Comparison of ENCODE assay signal across 2 cellular contexts in the genomic region with DNA sequence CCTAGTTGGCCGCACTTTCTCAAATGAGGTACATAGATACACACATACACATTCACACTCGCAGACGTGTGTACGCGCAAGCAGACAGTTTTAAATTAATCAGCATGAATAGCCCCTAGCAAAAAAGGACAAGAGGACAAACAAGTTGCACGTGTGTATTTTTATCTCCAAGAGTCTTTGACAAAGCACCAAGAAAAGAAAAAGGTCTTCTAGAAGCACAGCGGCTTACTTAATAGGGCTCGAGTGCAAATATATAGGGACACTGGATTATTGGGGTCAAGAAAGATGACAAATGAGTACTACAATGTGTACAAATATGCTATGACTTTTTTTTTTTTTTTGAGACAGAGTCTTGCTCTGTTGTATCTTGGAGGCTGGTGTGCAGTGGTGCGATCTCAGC.
TF ChIP-seq lines count a peak whose summit lies in the region.

No MANE protein-coding gene starts in this region.

TF ChIP-seq in SK-N-SH, 30 proteins besides CTCF, POLR2A, EP300 and RAD21 (continued from another document):
- TF ChIP-seq, protein P1, sequence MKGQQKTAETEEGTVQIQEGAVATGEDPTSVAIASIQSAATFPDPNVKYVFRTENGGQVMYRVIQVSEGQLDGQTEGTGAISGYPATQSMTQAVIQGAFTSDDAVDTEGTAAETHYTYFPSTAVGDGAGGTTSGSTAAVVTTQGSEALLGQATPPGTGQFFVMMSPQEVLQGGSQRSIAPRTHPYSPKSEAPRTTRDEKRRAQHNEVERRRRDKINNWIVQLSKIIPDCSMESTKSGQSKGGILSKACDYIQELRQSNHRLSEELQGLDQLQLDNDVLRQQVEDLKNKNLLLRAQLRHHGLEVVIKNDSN (IDR thresholded peaks at IDR 0.05; ENCODE audit: borderline replicate concordance, low read depth), result no peak
- TF ChIP-seq FOSL2 (IDR thresholded peaks at IDR 0.05; ENCODE audit: borderline replicate concordance, low read depth) (no peak), TAF1 (IDR thresholded peaks at IDR 0.05; ENCODE audit: borderline replicate concordance, low read depth, low read length) (no peak), RCOR1 (IDR thresholded peaks at IDR 0.05; ENCODE audit: low read length) (no peak), ELF1 (IDR thresholded peaks at IDR 0.05) (no peak), FOXM1 (IDR thresholded peaks at IDR 0.05; ENCODE audit: low read depth) (no peak), JUND (IDR thresholded peaks at IDR 0.05) (no peak), SIN3A (IDR thresholded peaks at IDR 0.05; ENCODE audit: borderline replicate concordance, low read depth, low read length) (no peak), MXI1 (IDR thresholded peaks at IDR 0.05; ENCODE audit: low read depth, low read length) (no peak), EZH2phosphoT487 (IDR thresholded peaks at IDR 0.05; ENCODE audit: borderline replicate concordance, low read depth) (no peak), TCF12 (IDR thresholded peaks at IDR 0.05) (no peak), CHD2 (IDR thresholded peaks at IDR 0.05; ENCODE audit: low read length, partially characterized antibody) (no peak), YY1 (IDR thresholded peaks at IDR 0.05; ENCODE audit: low read depth) (no peak), RXRA (IDR thresholded peaks at IDR 0.05; ENCODE audit: borderline replicate concordance, low read depth) (no peak)
- TF ChIP-seq, protein P2, sequence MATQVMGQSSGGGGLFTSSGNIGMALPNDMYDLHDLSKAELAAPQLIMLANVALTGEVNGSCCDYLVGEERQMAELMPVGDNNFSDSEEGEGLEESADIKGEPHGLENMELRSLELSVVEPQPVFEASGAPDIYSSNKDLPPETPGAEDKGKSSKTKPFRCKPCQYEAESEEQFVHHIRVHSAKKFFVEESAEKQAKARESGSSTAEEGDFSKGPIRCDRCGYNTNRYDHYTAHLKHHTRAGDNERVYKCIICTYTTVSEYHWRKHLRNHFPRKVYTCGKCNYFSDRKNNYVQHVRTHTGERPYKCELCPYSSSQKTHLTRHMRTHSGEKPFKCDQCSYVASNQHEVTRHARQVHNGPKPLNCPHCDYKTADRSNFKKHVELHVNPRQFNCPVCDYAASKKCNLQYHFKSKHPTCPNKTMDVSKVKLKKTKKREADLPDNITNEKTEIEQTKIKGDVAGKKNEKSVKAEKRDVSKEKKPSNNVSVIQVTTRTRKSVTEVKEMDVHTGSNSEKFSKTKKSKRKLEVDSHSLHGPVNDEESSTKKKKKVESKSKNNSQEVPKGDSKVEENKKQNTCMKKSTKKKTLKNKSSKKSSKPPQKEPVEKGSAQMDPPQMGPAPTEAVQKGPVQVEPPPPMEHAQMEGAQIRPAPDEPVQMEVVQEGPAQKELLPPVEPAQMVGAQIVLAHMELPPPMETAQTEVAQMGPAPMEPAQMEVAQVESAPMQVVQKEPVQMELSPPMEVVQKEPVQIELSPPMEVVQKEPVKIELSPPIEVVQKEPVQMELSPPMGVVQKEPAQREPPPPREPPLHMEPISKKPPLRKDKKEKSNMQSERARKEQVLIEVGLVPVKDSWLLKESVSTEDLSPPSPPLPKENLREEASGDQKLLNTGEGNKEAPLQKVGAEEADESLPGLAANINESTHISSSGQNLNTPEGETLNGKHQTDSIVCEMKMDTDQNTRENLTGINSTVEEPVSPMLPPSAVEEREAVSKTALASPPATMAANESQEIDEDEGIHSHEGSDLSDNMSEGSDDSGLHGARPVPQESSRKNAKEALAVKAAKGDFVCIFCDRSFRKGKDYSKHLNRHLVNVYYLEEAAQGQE (IDR thresholded peaks at IDR 0.05; ENCODE audit: low read depth, low read length), result no peak
- TF ChIP-seq, protein P3, sequence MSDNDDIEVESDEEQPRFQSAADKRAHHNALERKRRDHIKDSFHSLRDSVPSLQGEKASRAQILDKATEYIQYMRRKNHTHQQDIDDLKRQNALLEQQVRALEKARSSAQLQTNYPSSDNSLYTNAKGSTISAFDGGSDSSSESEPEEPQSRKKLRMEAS (IDR thresholded peaks at IDR 0.05; ENCODE audit: low read depth), result no peak

TF ChIP-seq in SK-N-SH treated with all-trans-retinoic acid at 6 μM for 48 hours, 23 proteins besides CTCF, POLR2A, EP300 and RAD21 (continued from another document):
- TF ChIP-seq ZNF565 (CRISPR knock-in tag; conservative IDR thresholded peaks at IDR 0.05; ENCODE audit: low read depth), result no peak
- no peak for TF ChIP-seq ZFP3 (CRISPR knock-in tag; IDR thresholded peaks at IDR 0.05)
- TF ChIP-seq GLIS3 (CRISPR knock-in tag; IDR thresholded peaks at IDR 0.05), result no peak
- TF ChIP-seq, protein P4, sequence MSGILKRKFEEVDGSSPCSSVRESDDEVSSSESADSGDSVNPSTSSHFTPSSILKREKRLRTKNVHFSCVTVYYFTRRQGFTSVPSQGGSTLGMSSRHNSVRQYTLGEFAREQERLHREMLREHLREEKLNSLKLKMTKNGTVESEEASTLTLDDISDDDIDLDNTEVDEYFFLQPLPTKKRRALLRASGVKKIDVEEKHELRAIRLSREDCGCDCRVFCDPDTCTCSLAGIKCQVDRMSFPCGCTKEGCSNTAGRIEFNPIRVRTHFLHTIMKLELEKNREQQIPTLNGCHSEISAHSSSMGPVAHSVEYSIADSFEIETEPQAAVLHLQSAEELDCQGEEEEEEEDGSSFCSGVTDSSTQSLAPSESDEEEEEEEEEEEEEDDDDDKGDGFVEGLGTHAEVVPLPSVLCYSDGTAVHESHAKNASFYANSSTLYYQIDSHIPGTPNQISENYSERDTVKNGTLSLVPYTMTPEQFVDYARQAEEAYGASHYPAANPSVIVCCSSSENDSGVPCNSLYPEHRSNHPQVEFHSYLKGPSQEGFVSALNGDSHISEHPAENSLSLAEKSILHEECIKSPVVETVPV (CRISPR knock-in tag; IDR thresholded peaks at IDR 0.05), result no peak
- no peak for TF ChIP-seq BACH2 (CRISPR knock-in tag; IDR thresholded peaks at IDR 0.05; ENCODE audit: borderline replicate concordance)
- TF ChIP-seq ZNF8 (CRISPR knock-in tag; IDR thresholded peaks at IDR 0.05), result no peak
- no peak for TF ChIP-seq TCF4 (CRISPR knock-in tag; IDR thresholded peaks at IDR 0.05; ENCODE audit: borderline replicate concordance)
- TF ChIP-seq, protein P5, sequence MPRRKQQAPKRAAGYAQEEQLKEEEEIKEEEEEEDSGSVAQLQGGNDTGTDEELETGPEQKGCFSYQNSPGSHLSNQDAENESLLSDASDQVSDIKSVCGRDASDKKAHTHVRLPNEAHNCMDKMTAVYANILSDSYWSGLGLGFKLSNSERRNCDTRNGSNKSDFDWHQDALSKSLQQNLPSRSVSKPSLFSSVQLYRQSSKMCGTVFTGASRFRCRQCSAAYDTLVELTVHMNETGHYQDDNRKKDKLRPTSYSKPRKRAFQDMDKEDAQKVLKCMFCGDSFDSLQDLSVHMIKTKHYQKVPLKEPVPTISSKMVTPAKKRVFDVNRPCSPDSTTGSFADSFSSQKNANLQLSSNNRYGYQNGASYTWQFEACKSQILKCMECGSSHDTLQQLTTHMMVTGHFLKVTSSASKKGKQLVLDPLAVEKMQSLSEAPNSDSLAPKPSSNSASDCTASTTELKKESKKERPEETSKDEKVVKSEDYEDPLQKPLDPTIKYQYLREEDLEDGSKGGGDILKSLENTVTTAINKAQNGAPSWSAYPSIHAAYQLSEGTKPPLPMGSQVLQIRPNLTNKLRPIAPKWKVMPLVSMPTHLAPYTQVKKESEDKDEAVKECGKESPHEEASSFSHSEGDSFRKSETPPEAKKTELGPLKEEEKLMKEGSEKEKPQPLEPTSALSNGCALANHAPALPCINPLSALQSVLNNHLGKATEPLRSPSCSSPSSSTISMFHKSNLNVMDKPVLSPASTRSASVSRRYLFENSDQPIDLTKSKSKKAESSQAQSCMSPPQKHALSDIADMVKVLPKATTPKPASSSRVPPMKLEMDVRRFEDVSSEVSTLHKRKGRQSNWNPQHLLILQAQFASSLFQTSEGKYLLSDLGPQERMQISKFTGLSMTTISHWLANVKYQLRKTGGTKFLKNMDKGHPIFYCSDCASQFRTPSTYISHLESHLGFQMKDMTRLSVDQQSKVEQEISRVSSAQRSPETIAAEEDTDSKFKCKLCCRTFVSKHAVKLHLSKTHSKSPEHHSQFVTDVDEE (CRISPR knock-in tag; IDR thresholded peaks at IDR 0.05), result no peak
- no peak for TF ChIP-seq SNAI2 (CRISPR knock-in tag; IDR thresholded peaks at IDR 0.05)
- no peak for TF ChIP-seq CSDC2 (CRISPR knock-in tag; IDR thresholded peaks at IDR 0.05)
- no peak for TF ChIP-seq ESRRG (CRISPR knock-in tag; IDR thresholded peaks at IDR 0.05)
- TF ChIP-seq, protein P6, sequence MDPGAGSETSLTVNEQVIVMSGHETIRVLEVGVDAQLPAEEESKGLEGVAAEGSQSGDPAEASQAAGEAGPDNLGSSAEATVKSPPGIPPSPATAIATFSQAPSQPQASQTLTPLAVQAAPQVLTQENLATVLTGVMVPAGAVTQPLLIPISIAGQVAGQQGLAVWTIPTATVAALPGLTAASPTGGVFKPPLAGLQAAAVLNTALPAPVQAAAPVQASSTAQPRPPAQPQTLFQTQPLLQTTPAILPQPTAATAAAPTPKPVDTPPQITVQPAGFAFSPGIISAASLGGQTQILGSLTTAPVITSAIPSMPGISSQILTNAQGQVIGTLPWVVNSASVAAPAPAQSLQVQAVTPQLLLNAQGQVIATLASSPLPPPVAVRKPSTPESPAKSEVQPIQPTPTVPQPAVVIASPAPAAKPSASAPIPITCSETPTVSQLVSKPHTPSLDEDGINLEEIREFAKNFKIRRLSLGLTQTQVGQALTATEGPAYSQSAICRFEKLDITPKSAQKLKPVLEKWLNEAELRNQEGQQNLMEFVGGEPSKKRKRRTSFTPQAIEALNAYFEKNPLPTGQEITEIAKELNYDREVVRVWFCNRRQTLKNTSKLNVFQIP (CRISPR knock-in tag; IDR thresholded peaks at IDR 0.05; ENCODE audit: borderline replicate concordance, low read depth), result no peak
- no peak for TF ChIP-seq RARB (CRISPR knock-in tag; IDR thresholded peaks at IDR 0.05)
- no peak for TF ChIP-seq ISL1 (CRISPR knock-in tag; IDR thresholded peaks at IDR 0.05)
TF ChIP-seq in SK-N-SH treated with all-trans-retinoic acid at 6 μM for 48 hours: peak in this region for 0.
